In genomic region chr11:83194284-83195175, GRCh38 we compare ENCODE assay signal across 8 cellular contexts. TPM values are rescaled to one million over a fixed set of nuclear protein-coding genes. Genes with fewer than 3 reads are reported as not detected.
DNase-seq lines count a peak whose midpoint lies in the region; ATAC-seq, FAIRE-seq and TF ChIP-seq lines count a peak whose summit lies in the region.

No MANE protein-coding gene starts in this region.

- peaks cover 0 to 2% (median 0%) of the 10 kb centered on the region in 4 experiments; a peak in 2 of 7 replicates for H3K27me3 ChIP-seq in H1 (replicated peaks in 1 of 4; ENCODE audit: control insufficient read depth in 3 of 4, extremely low read depth in 1 of 4, insufficient read depth in 3 of 4, low read length in 3 of 4)

- H3K9me3 Mint-ChIP-seq in mesothelial cell of epicardium = no peaks in the 10 kb centered on the region

- H2BK20ac ChIP-seq in H1 (ENCODE audit: low read length) = no peak overlapping the region

- H4K91ac ChIP-seq in H1 (replicated peaks; ENCODE audit: insufficient read length, low read length) = no peak overlapping the region

- POLR2A ChIA-PET in H1 (lab: Charles Lee; ENCODE audit: partially characterized antibody) = interaction anchor here (1.0 to 3.6 kb wide), 4 partner anchors 10 to 293 kb away, joined by 3 to 17 read pairs (median 4); partner anchors contain the start of genes DDIAS and PCF11

- TF ChIP-seq POLR2A in H1 (IDR thresholded peaks at IDR 0.05; ENCODE audit: control extremely low read depth in 1 of 2, low read depth in 2 of 2, low read length in 2 of 2) = no peak; a peak in 1 of 3 replicates

- peak overlapping the region; percentile 98 for H3K4me3 Mint-ChIP-seq in mesothelial cell of epicardium

- H3K18ac ChIP-seq in H1 (ENCODE audit: extremely low read depth, low read length) = no peak overlapping the region

- H4K20me1 ChIP-seq in H1 (replicated peaks in 1 of 2; ENCODE audit: control insufficient read depth in 1 of 2, insufficient read depth in 2 of 2, low read length in 2 of 2) = no peaks in the 10 kb centered on the region

- H3K4me1 ChIP-seq in H1 (replicated peaks in 1 of 4; ENCODE audit: control insufficient read depth in 3 of 4, insufficient read depth in 4 of 4, low read length in 3 of 4) = peaks cover 0 to 2% (median 0%) of the 10 kb centered on the region in 4 experiments; a peak in 1 of 7 replicates

- no peak overlapping the region for H3K14ac ChIP-seq in H1 (ENCODE audit: insufficient read length)

- H3K23ac ChIP-seq in H1 (ENCODE audit: insufficient read length) = no peak overlapping the region

- no peak overlapping the region for H3K27ac ChIP-seq in H1 (ENCODE audit: low read depth, low read length)

- peaks cover 5 to 16% of the 10 kb centered on the region in 2 experiments for H3K79me2 ChIP-seq in H1 (ENCODE audit: control insufficient read depth in 1 of 2, insufficient read depth in 2 of 2, low read length in 2 of 2)

- peaks cover 26% of the 10 kb centered on the region for H3K4me1 Mint-ChIP-seq in mesothelial cell of epicardium

- no peak overlapping the region for H2BK5ac ChIP-seq in H1 (ENCODE audit: low read depth, low read length)

- no peak overlapping the region for H3K4ac ChIP-seq in H1 (replicated peaks; ENCODE audit: insufficient read length, low read depth, low read length)

- TF ChIP-seq CTCF in H1 (IDR thresholded peaks at IDR 0.05; ENCODE audit: control extremely low read depth in 1 of 3, insufficient read depth in 1 of 3, low read depth in 1 of 3, low read length in 3 of 3) = no peak
- no peak for TF ChIP-seq CTCF in mesothelial cell of epicardium (IDR thresholded peaks at IDR 0.05; ENCODE audit: unreplicated experiment)

- peak overlapping the region; percentile 93; the same call in 1 of the 2 replicates for H2AFZ ChIP-seq in H1 (ENCODE audit: low read length)

- H2BK120ac ChIP-seq in H1 (replicated peaks; ENCODE audit: low read depth, low read length) = no peak overlapping the region

- H2BK15ac ChIP-seq in H1 (ENCODE audit: low read length) = no peak overlapping the region

- no peaks in the 10 kb centered on the region for H3K9me3 ChIP-seq in H1 (ENCODE audit: insufficient read depth in 2 of 2, low read depth in 1 of 2, low read length in 1 of 2)

- H3K4me2 ChIP-seq in H1 (ENCODE audit: insufficient read depth in 1 of 2, low read depth in 2 of 2, low read length in 2 of 2) = peak overlapping the region; percentile 97

- peak overlapping the region; percentile 65 to 99 (median 95) for H3K4me3 ChIP-seq in H1 (ENCODE audit: extremely low read depth in 1 of 4, insufficient read depth in 2 of 4, low read depth in 3 of 4, low read length in 4 of 4)

- H3K36me3 Mint-ChIP-seq in mesothelial cell of epicardium = peaks cover 10% of the 10 kb centered on the region

- no peak for FAIRE-seq in H1 (lab: Jason Lieb, UNC)

- H4K8ac ChIP-seq in H1 (ENCODE audit: extremely low read depth, insufficient read depth, low read length) = peak overlapping the region; percentile 59

- peaks cover 4 to 26% (median 12%) of the 10 kb centered on the region in 4 experiments; a peak in 7 of 8 replicates for H3K36me3 ChIP-seq in H1 (ENCODE audit: control insufficient read depth in 2 of 4, insufficient read depth in 4 of 4, low read length in 3 of 4)

- DNase-seq in NCI-H1417 (lab: John Stamatoyannopoulos, UW) = peak; percentile 5 to 78 (median 76)
- no peak for DNase-seq in NCI-H1417 treated with DMSO at 0.1 percent for 48 hours (lab: John Stamatoyannopoulos, UW)
- DNase-seq in NCI-H226 = peak; percentile 26
- peak; percentile 30 to 43 (median 39) for DNase-seq in activated CD8-positive, alpha-beta memory T cell treated with anti-CD3 and anti-CD28 coated beads for 48 hours (ENCODE audit: low read depth in 2 of 3, low spot score in 2 of 3)
- DNase-seq in H1 (ENCODE audit: low read depth in 1 of 2, low spot score in 2 of 2) = peak in 1 of 2 experiments; percentile 57
- peak; percentile 25 to 61 for DNase-seq in mesothelial cell of epicardium (ENCODE audit: low spot score in 2 of 2, unreplicated experiment in 2 of 2)
- DNase-seq in stimulated activated CD8-positive, alpha-beta memory T cell treated with anti-CD3 and anti-CD28 coated beads, Interleukin-4, amount 100 ng/mL, for 1 hour (ENCODE audit: low read depth in 2 of 2, low spot score in 1 of 2) = peak; percentile 28 to 39

- no peaks in the 10 kb centered on the region for H3K27me3 Mint-ChIP-seq in mesothelial cell of epicardium (ENCODE audit: low read depth)

- no peak overlapping the region for H4K5ac ChIP-seq in H1 (ENCODE audit: insufficient read length, low read depth, low read length)

- H2AK5ac ChIP-seq in H1 (ENCODE audit: low read depth, low read length) = no peak overlapping the region

- H2BK12ac ChIP-seq in H1 (ENCODE audit: low read depth, low read length) = no peak overlapping the region

- peak; percentile 53 for ATAC-seq in HG02678 (IDR thresholded peaks at IDR 0.05; ENCODE audit: unreplicated experiment)

- no peak overlapping the region for H3K56ac ChIP-seq in H1 (replicated peaks; ENCODE audit: insufficient read length, low read depth, low read length)

- TF ChIP-seq EP300 in H1 (IDR thresholded peaks at IDR 0.05; ENCODE audit: borderline replicate concordance in 1 of 2, low read depth in 2 of 2, low read length in 2 of 2) = no peak

- 0 out of 2 replicates have a peak, but pooled peaks cover 4% of the 10 kb centered on the region for H3K79me1 ChIP-seq in H1 (ENCODE audit: low read depth, low read length)

- CTCF ChIA-PET in H1 (lab: Charles Lee; ENCODE audit: partially characterized antibody) = no interaction called here

- no peak for TF ChIP-seq RAD21 in H1 (IDR thresholded peaks at IDR 0.05 in 1 of 2, conservative IDR thresholded peaks at IDR 0.05 in 1 of 2; ENCODE audit: low read depth in 2 of 2, low read length in 2 of 2)

- peak overlapping the region; percentile 45 to 85 (median 68) for H3K9ac ChIP-seq in H1 (replicated peaks in 1 of 4; ENCODE audit: extremely low read depth in 1 of 4, low read depth in 3 of 4, low read length in 3 of 4)

- peaks cover 10% of the 10 kb centered on the region for H3K23me2 ChIP-seq in H1 (ENCODE audit: low read depth, low read length)

- WGBS in H1 (ENCODE audit: extremely low coverage in 1 of 2, insufficient coverage in 1 of 2, insufficient read length in 1 of 2, insufficient replicate concordance in 2 of 2, low coverage in 1 of 2, low lambda C conversion rate in 2 of 2, missing lambda C conversion rate in 1 of 2), 2 experiments = 12% methylated on average over 24 of the region's 35 CpGs; no CpG with 5 or more reads in 1 of the 2 experiments

- H3K27ac Mint-ChIP-seq in mesothelial cell of epicardium = peak overlapping the region; percentile 99

TF ChIP-seq in H1, 55 proteins besides CTCF, POLR2A, EP300 and RAD21:
- TF ChIP-seq BRCA1 (IDR thresholded peaks at IDR 0.05; ENCODE audit: low read depth, low read length) (no peak), USF2 (IDR thresholded peaks at IDR 0.05; ENCODE audit: low read length) (no peak), KDM1A (IDR thresholded peaks at IDR 0.05; ENCODE audit: borderline replicate concordance, low read length) (no peak), TBP (IDR thresholded peaks at IDR 0.05; ENCODE audit: low read depth, low read length) (peak; percentile 76), TCF12 (IDR thresholded peaks at IDR 0.05; ENCODE audit: low read depth, low read length) (no peak), HDAC6 (IDR thresholded peaks at IDR 0.05; ENCODE audit: low read depth, low read length) (no peak), RBBP5 (IDR thresholded peaks at IDR 0.05; ENCODE audit: borderline replicate concordance, low read depth, low read length) (peak; percentile 79; the same call in 1 of the 2 replicates), KDM4A (IDR thresholded peaks at IDR 0.05; ENCODE audit: low read depth, low read length, severe bottlenecking) (peak; percentile 28), SP2 (IDR thresholded peaks at IDR 0.05; ENCODE audit: low read length) (no peak), SUZ12 (IDR thresholded peaks at IDR 0.05; ENCODE audit: low read length) (peak; percentile 48; the same call in 1 of the 2 replicates), CEBPB (IDR thresholded peaks at IDR 0.05; ENCODE audit: low read depth, low read length) (peak; percentile 71), TAF1 (IDR thresholded peaks at IDR 0.05; ENCODE audit: low read depth, low read length) (peak; percentile 15; the same call in 1 of the 2 replicates), EZH2 (IDR thresholded peaks at IDR 0.05; ENCODE audit: low read depth, low read length, severe bottlenecking) (no peak), GABPA (IDR thresholded peaks at IDR 0.05; ENCODE audit: borderline replicate concordance, insufficient read depth, low read length) (no peak)

RNA-seq across cellular contexts. Expression of gene ANKRD42, which starts 1.0 kb away (rescaled TPM):
- total RNA-seq in H1 (2021; fragmentation: NEBNext Ultra II Directional; extraction: Animal tissue kit (Norgen Biotek cat#: 25700)) = 5.5 and 5.6 TPM in 2 replicates
- polyA plus RNA-seq in H1 (2011; rRNA removed) = 1.4 and 2.0 TPM in 2 replicates
- 2.9 TPM for polyA plus RNA-seq in H1 (2011; cell fraction: cytosol; rRNA removed)
- polyA plus RNA-seq in H1 (2011; cell fraction: nucleus; rRNA removed) = 1.1 TPM
- polyA plus RNA-seq in H1 (2012, experiment 1 of 2) = 2.9 to 4.5 TPM (median 3.7 TPM) in 4 replicates
- polyA plus RNA-seq in H1 (2012, experiment 2 of 2) = 0.85 TPM
- polyA plus RNA-seq in H1 (2013, experiment 1 of 2) = 3.0 TPM
- polyA plus RNA-seq in H1 (2013, experiment 2 of 2) = 2.7 TPM
- polyA minus RNA-seq in H1 (2011; rRNA and poly(A)+ RNA removed) = 4.0 and 4.7 TPM in 2 replicates
- polyA minus RNA-seq in H1 (2011; cell fraction: cytosol; rRNA and poly(A)+ RNA removed) = 2.4 TPM
- 2.3 TPM for polyA minus RNA-seq in H1 (2011; cell fraction: nucleus; rRNA and poly(A)+ RNA removed)
- total RNA-seq in mesothelial cell of epicardium = 6.9 to 7.8 TPM (median 7.0 TPM) in 3 replicates

RNA-seq across cellular contexts. Expression of gene PCF11, which starts 37.6 kb away (rescaled TPM):
- total RNA-seq in H1 (2021; fragmentation: NEBNext Ultra II Directional; extraction: Animal tissue kit (Norgen Biotek cat#: 25700)) = 47.1 and 47.7 TPM in 2 replicates
- polyA plus RNA-seq in H1 (2011; rRNA removed) = 23.5 and 25.1 TPM in 2 replicates
- 31.6 TPM for polyA plus RNA-seq in H1 (2011; cell fraction: cytosol; rRNA removed)
- polyA plus RNA-seq in H1 (2011; cell fraction: nucleus; rRNA removed) = 38.4 TPM
- 20.0 to 34.0 TPM (median 22.5 TPM) in 4 replicates for polyA plus RNA-seq in H1 (2012, experiment 1 of 2)
- polyA plus RNA-seq in H1 (2012, experiment 2 of 2) = 5.5 TPM
- 33.1 TPM for polyA plus RNA-seq in H1 (2013, experiment 1 of 2)
- polyA plus RNA-seq in H1 (2013, experiment 2 of 2) = 30.0 TPM
- 41.3 and 54.2 TPM in 2 replicates for polyA minus RNA-seq in H1 (2011; rRNA and poly(A)+ RNA removed)
- 21.1 TPM for polyA minus RNA-seq in H1 (2011; cell fraction: cytosol; rRNA and poly(A)+ RNA removed)
- 111 TPM for polyA minus RNA-seq in H1 (2011; cell fraction: nucleus; rRNA and poly(A)+ RNA removed)
- total RNA-seq in mesothelial cell of epicardium = 73.2 to 77.1 TPM (median 74.2 TPM) in 3 replicates
